In genomic region chr11:122100222-122101080, GRCh38 we compare ENCODE assay signal across 9 cellular contexts. TPM values are rescaled to one million over a fixed set of nuclear protein-coding genes. Genes with fewer than 3 reads are reported as not detected.
DNase-seq lines count a peak whose midpoint lies in the region; ATAC-seq and TF ChIP-seq lines count a peak whose summit lies in the region.
"Had no signal": no experiment of that assay in that cellular context is flagged by ENCODE, and none has a peak within 500 bp of the region (broad histone marks: within the 10 kb centered on the region; RNA-seq: fewer than 3 reads in every experiment).

No MANE protein-coding gene starts in this region.

- CTCF ChIA-PET in activated CD4-positive, alpha-beta memory T cell treated with anti-CD3 and anti-CD28 coated beads for 36 hours (lab: Charles Lee): no interaction called here
- CTCF ChIA-PET in activated CD4-positive, alpha-beta memory T cell treated with anti-CD3 and anti-CD28 coated beads, Interleukin-2, amount 10 ng/mL, durations not matched to agents 7 days and 5 days (lab: Charles Lee): no interaction called here

- intact Hi-C loops in activated CD4-positive, alpha-beta memory T cell treated with anti-CD3 and anti-CD28 coated beads for 36 hours (cut with micrococcal nuclease): loop anchor here (10.0 kb wide), 2 partner anchors 446 to 786 kb away; no protein-coding TSS in a partner anchor

- 3 to 5% methylated on average over 32 to 33 of the region's 33 CpGs for WGBS in tibial nerve, 2 donors

- H3K9me3 Mint-ChIP-seq in activated CD4-positive, alpha-beta memory T cell treated with anti-CD3 and anti-CD28 coated beads for 36 hours: no peaks in the 10 kb centered on the region
- H3K9me3 Mint-ChIP-seq in activated CD4-positive, alpha-beta memory T cell treated with anti-CD3 and anti-CD28 coated beads, Interleukin-2, amount 10 ng/mL, durations not matched to agents 7 days and 5 days: no peaks in the 10 kb centered on the region
- H3K9me3 Mint-ChIP-seq in memory B cell: peaks cover 3% of the 10 kb centered on the region
- H3K9me3 Mint-ChIP-seq: CD4-positive, alpha-beta T cell had no signal

- no peaks in the 10 kb centered on the region for H3K27me3 ChIP-seq in tibial nerve

- no peaks in the 10 kb centered on the region for H3K9me3 ChIP-seq in tibial nerve

- peak overlapping the region; percentile 82 to 97 (median 92) for H3K27ac ChIP-seq in tibial nerve

- H3K27ac Mint-ChIP-seq in activated CD4-positive, alpha-beta memory T cell treated with anti-CD3 and anti-CD28 coated beads for 36 hours: no peak overlapping the region
- H3K27ac Mint-ChIP-seq in activated CD4-positive, alpha-beta memory T cell treated with anti-CD3 and anti-CD28 coated beads, Interleukin-2, amount 10 ng/mL, durations not matched to agents 7 days and 5 days: no peak overlapping the region
- no peak overlapping the region for H3K27ac Mint-ChIP-seq in memory B cell
- H3K27ac Mint-ChIP-seq: CD4-positive, alpha-beta T cell had no signal

- no peak overlapping the region for H3K4me3 Mint-ChIP-seq in activated CD4-positive, alpha-beta memory T cell treated with anti-CD3 and anti-CD28 coated beads for 36 hours
- no peak overlapping the region for H3K4me3 Mint-ChIP-seq in activated CD4-positive, alpha-beta memory T cell treated with anti-CD3 and anti-CD28 coated beads, Interleukin-2, amount 10 ng/mL, durations not matched to agents 7 days and 5 days
- peak overlapping the region; percentile 24 for H3K4me3 Mint-ChIP-seq in memory B cell
- H3K4me3 Mint-ChIP-seq: CD4-positive, alpha-beta T cell had no signal

- peak in 1 of 2 donors; percentile 40 for TF ChIP-seq POLR2A in tibial nerve (IDR thresholded peaks at IDR 0.05)

- ATAC-seq in memory B cell (ENCODE audit: low read depth) (no peak), HG02571 (IDR thresholded peaks at IDR 0.05; ENCODE audit: unreplicated experiment) (no peak)

- H3K4me1 ChIP-seq in tibial nerve: peaks cover 0 to 35% (median 8%) of the 10 kb centered on the region in 4 donors

- peak; percentile 9 for DNase-seq in activated CD4-positive, alpha-beta memory T cell treated with anti-CD3 and anti-CD28 coated beads for 36 hours
- DNase-seq in activated CD4-positive, alpha-beta memory T cell treated with anti-CD3 and anti-CD28 coated beads, Interleukin-2, amount 10 ng/mL, durations not matched to agents 7 days and 5 days: no peak
- DNase-seq in ecto neural progenitor cell (ENCODE audit: low spot score): peak; percentile 51
- no peak for DNase-seq in memory B cell (ENCODE audit: low spot score in 2 of 2)
- peak; percentile 48 to 66 for DNase-seq in tibial nerve (ENCODE audit: low spot score in 2 of 2)
- DNase-seq in DMS114 treated with DMSO at 0.1 percent for 48 hours (lab: John Stamatoyannopoulos, UW; ENCODE audit: unreplicated experiment): no peak
- DNase-seq in germinal center (ENCODE audit: low spot score): no peak
- DNase-seq: CD4-positive, alpha-beta T cell had no signal

- no peaks in the 10 kb centered on the region for H3K36me3 Mint-ChIP-seq in activated CD4-positive, alpha-beta memory T cell treated with anti-CD3 and anti-CD28 coated beads for 36 hours
- H3K36me3 Mint-ChIP-seq in activated CD4-positive, alpha-beta memory T cell treated with anti-CD3 and anti-CD28 coated beads, Interleukin-2, amount 10 ng/mL, durations not matched to agents 7 days and 5 days (ENCODE audit: low read depth): no peaks in the 10 kb centered on the region
- no peaks in the 10 kb centered on the region for H3K36me3 Mint-ChIP-seq in memory B cell

- peaks cover 11% of the 10 kb centered on the region for H3K4me1 Mint-ChIP-seq in activated CD4-positive, alpha-beta memory T cell treated with anti-CD3 and anti-CD28 coated beads for 36 hours (ENCODE audit: low read depth)
- peaks cover 3% of the 10 kb centered on the region for H3K4me1 Mint-ChIP-seq in activated CD4-positive, alpha-beta memory T cell treated with anti-CD3 and anti-CD28 coated beads, Interleukin-2, amount 10 ng/mL, durations not matched to agents 7 days and 5 days
- H3K4me1 Mint-ChIP-seq in memory B cell: peaks cover 7% of the 10 kb centered on the region

- POLR2A ChIA-PET in activated CD4-positive, alpha-beta memory T cell treated with anti-CD3 and anti-CD28 coated beads for 36 hours (lab: Charles Lee): no interaction called here
- POLR2A ChIA-PET in activated CD4-positive, alpha-beta memory T cell treated with anti-CD3 and anti-CD28 coated beads, Interleukin-2, amount 10 ng/mL, durations not matched to agents 7 days and 5 days (lab: Charles Lee): no interaction called here

- no peaks in the 10 kb centered on the region for H3K36me3 ChIP-seq in tibial nerve

- TF ChIP-seq CTCF in tibial nerve (IDR thresholded peaks at IDR 0.05): no peak

- peaks cover 35% of the 10 kb centered on the region for H3K27me3 Mint-ChIP-seq in activated CD4-positive, alpha-beta memory T cell treated with anti-CD3 and anti-CD28 coated beads for 36 hours
- peaks cover 22% of the 10 kb centered on the region for H3K27me3 Mint-ChIP-seq in activated CD4-positive, alpha-beta memory T cell treated with anti-CD3 and anti-CD28 coated beads, Interleukin-2, amount 10 ng/mL, durations not matched to agents 7 days and 5 days
- peaks cover 11% of the 10 kb centered on the region for H3K27me3 Mint-ChIP-seq in memory B cell

- peak overlapping the region; percentile 44 to 62 (median 50) for H3K4me3 ChIP-seq in tibial nerve

- peak in 1 of 2 donors; percentile 76 for TF ChIP-seq EP300 in tibial nerve (IDR thresholded peaks at IDR 0.05)

RNA-seq across cellular contexts. Expression of gene BLID, which starts 15.6 kb away (rescaled TPM):
- not detected for total RNA-seq in activated CD4-positive, alpha-beta memory T cell treated with anti-CD3 and anti-CD28 coated beads for 36 hours
- total RNA-seq in activated CD4-positive, alpha-beta memory T cell treated with anti-CD3 and anti-CD28 coated beads, Interleukin-2, amount 10 ng/mL, durations not matched to agents 7 days and 5 days: not detected
- 1 to 10 TPM; 1.7 to 7.0 (median 4.8) TPM for total RNA-seq in tibial nerve
- total RNA-seq: CD4-positive, alpha-beta T cell had no signal

Comparison
In these comparisons a context has a peak if more than half of its experiments do, and no peak if none do; other contexts are left out.
1. DNase-seq: peak in activated CD4-positive, alpha-beta memory T cell treated with anti-CD3 and anti-CD28 coated beads for 36 hours (single experiment), ecto neural progenitor cell (single experiment) and tibial nerve (2 of 2); none in activated CD4-positive, alpha-beta memory T cell treated with anti-CD3 and anti-CD28 coated beads, Interleukin-2, amount 10 ng/mL, durations not matched to agents 7 days and 5 days (single experiment), memory B cell (0 of 2), DMS114 treated with DMSO at 0.1 percent for 48 hours (single experiment) and germinal center (single experiment).